13 cellular contexts compared by ENCODE assay signal in the genomic region with DNA sequence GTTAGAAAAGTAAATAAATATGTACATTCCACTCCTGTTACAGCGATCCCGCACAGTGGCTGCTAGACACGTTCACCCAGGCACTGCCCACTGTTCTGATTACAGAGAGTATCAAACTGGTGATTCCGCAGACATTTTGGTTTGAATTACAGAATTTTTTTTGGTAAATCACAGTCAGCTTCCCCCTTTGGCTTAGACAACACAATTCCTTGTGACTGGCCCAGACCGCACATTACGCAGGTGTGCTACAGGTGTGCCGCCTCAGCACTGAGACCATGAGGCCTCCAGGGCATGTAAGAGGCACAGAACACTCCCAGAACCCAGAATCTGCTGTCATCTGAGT.
A peak's percentile ranks its signal among the peaks of the same experiment; 100 is the strongest.
DNase-seq lines count a peak whose midpoint lies in the region; ATAC-seq and TF ChIP-seq lines count a peak whose summit lies in the region.
"Had no signal": no experiment of that assay in that cellular context is flagged by ENCODE, and none has a peak within 500 bp of the region (broad histone marks: within the 10 kb centered on the region; RNA-seq: fewer than 3 reads in every experiment).

No MANE protein-coding gene starts in this region.

- dilution Hi-C loops in mammary epithelial cell (cut with HindIII; ENCODE audit: low sequenced_read_pairs) = loop anchor here (5.0 kb wide), 2 partner anchors 40 to 45 kb away; no protein-coding TSS in a partner anchor

- H3K36me3 ChIP-seq in mammary epithelial cell (ENCODE audit: insufficient read depth, low read length) = no peaks in the 10 kb centered on the region
- H3K36me3 ChIP-seq in mucosa of descending colon (ENCODE audit: low read depth) = no peaks in the 10 kb centered on the region

- ATAC-seq in mucosa of descending colon = peak; percentile 92

- H2AFZ ChIP-seq in mammary epithelial cell (ENCODE audit: low read depth, low read length) = no peak overlapping the region

- H3K4me1 ChIP-seq in mammary epithelial cell (ENCODE audit: insufficient read depth, low read length) (peaks cover 16% of the 10 kb centered on the region), mucosa of descending colon (ENCODE audit: low read depth) (peaks cover 12% of the 10 kb centered on the region)

- TF ChIP-seq CTCF in mammary epithelial cell (conservative IDR thresholded peaks at IDR 0.05 in 1 of 2, IDR thresholded peaks at IDR 0.05 in 1 of 2; ENCODE audit: extremely low read depth in 1 of 2, insufficient read depth in 1 of 2, low read depth in 1 of 2, low read length in 2 of 2) (no peak), mucosa of descending colon (IDR thresholded peaks at IDR 0.05) (no peak)

- CTCF ChIA-PET in mammary epithelial cell (lab: Charles Lee; ENCODE audit: low non-redundant PET) = no interaction called here

- in situ Hi-C loops in Caki2 (cut with HindIII; ENCODE audit: low pct_unique_long_range_greater_than_20kb, low sequenced_read_pairs) (no loop called here), mammary epithelial cell (cut with MboI; ENCODE audit: low sequenced_read_pairs in 2 of 2) (no loop called here)

- no peak overlapping the region for H3K9ac ChIP-seq in mammary epithelial cell (ENCODE audit: insufficient read depth, low read length)

- no peak overlapping the region for H3K4me2 ChIP-seq in mammary epithelial cell (ENCODE audit: insufficient read depth, low read depth, low read length)

- no peaks in the 10 kb centered on the region for H3K27me3 ChIP-seq in mammary epithelial cell (ENCODE audit: insufficient read depth, low read length)

- no peaks in the 10 kb centered on the region for H3K9me3 ChIP-seq in mammary epithelial cell (replicated peaks; ENCODE audit: insufficient read depth, low read length)
- H3K9me3 ChIP-seq in mucosa of descending colon = no peaks in the 10 kb centered on the region

- intact Hi-C loops in mammary epithelial cell (cut with micrococcal nuclease) = no loop called here
- intact Hi-C loops in mucosa of descending colon (cut with DNase I, micrococcal nuclease) = no loop called here

- 93% methylated on average over 7 of the region's 7 CpGs for WGBS in mammary epithelial cell (ENCODE audit: low coverage, missing lambda C conversion rate)

- DNase-seq in Caki2 (ENCODE audit: low read depth) (peak; percentile 71), M059J (ENCODE audit: low read depth) (peak; percentile 81), mammary epithelial cell (no peak), mucosa of descending colon (peak in 2 of 3 donors; percentile 58 to 63), dermis blood vessel endothelial cell (no peak)
- no peak for DNase-seq in activated effector memory CD4-positive, alpha-beta T cell treated with Interleukin-2 at 50 U/mL for 16 hours
- DNase-seq in NK-92 treated with Interleukin-12 subunit alpha and Interleukin-12 subunit beta, amount 100 ng/mL, for 24 hours (lab: John Stamatoyannopoulos, UW) = no peak
- no peak for DNase-seq in stimulated activated CD4-positive, alpha-beta T cell treated with anti-CD3 and anti-CD28 coated beads, Interleukin-2, amount 100 ng/mL, for 24 hours
- DNase-seq: CD8-positive, alpha-beta memory T cell; effector memory CD4-positive, alpha-beta T cell; NCI-H2107; stimulated activated naive CD4-positive, alpha-beta T cell; T-helper 9 cell had no signal

- no peak overlapping the region for H3K4me3 ChIP-seq in mammary epithelial cell (replicated peaks in 1 of 3; ENCODE audit: insufficient read depth in 1 of 3, low read depth in 2 of 3, low read length in 3 of 3)
- no peak overlapping the region for H3K4me3 ChIP-seq in mucosa of descending colon

- H4K20me1 ChIP-seq in mammary epithelial cell (ENCODE audit: insufficient read depth, low read length) = no peaks in the 10 kb centered on the region

- no peak overlapping the region for H3K27ac ChIP-seq in mammary epithelial cell (ENCODE audit: insufficient read depth, low read depth, low read length)

- TSS peak; percentile 71 for BruUV-seq in mammary epithelial cell (replicated peaks; lab: Mats Ljungman, UMichigan)

- H3K79me2 ChIP-seq in mammary epithelial cell (ENCODE audit: insufficient read depth, low read length) = no peaks in the 10 kb centered on the region

Comparison
In these comparisons a context has a peak if more than half of its experiments do, and no peak if none do; other contexts are left out.
1. DNase-seq: peak in Caki2 (single experiment), M059J (single experiment) and mucosa of descending colon (2 of 3); none in mammary epithelial cell (single experiment), dermis blood vessel endothelial cell (single experiment), activated effector memory CD4-positive, alpha-beta T cell treated with Interleukin-2 at 50 U/mL for 16 hours (single experiment), NK-92 treated with Interleukin-12 subunit alpha and Interleukin-12 subunit beta, amount 100 ng/mL, for 24 hours (single experiment) and stimulated activated CD4-positive, alpha-beta T cell treated with anti-CD3 and anti-CD28 coated beads, Interleukin-2, amount 100 ng/mL, for 24 hours (0 of 2).